ENCODE assay signal across 15 cellular contexts in genomic region chr2:209817818-209818420, GRCh38. TPM values are rescaled to one million over a fixed set of nuclear protein-coding genes. Genes with fewer than 3 reads are reported as not detected.
DNase-seq lines count a peak whose midpoint lies in the region; ATAC-seq, FAIRE-seq and TF ChIP-seq lines count a peak whose summit lies in the region.
"Had no signal": no experiment of that assay in that cellular context is flagged by ENCODE, and none has a peak within 500 bp of the region (broad histone marks: within the 10 kb centered on the region; RNA-seq: fewer than 3 reads in every experiment).

No MANE protein-coding gene starts in this region.

- CTCF ChIA-PET in WTC11 (lab: Charles Lee) (interaction anchor here (1.3 kb wide), 1 partner anchor 143 kb away, joined by 4 read pairs; no protein-coding TSS in a partner anchor), endothelial cell of umbilical vein (lab: Charles Lee) (no interaction called here)

- no peak overlapping the region for H3K9ac ChIP-seq in endothelial cell of umbilical vein (replicated peaks; ENCODE audit: extremely low read depth, insufficient read depth, low read length)

- peak overlapping the region; percentile 17; the same call in 1 of the 2 replicates for H3K4me3 Mint-ChIP-seq in WTC11
- H3K4me3 Mint-ChIP-seq in activated naive CD8-positive, alpha-beta T cell treated with anti-CD3 and anti-CD28 coated beads, Interleukin-2, amount 50 U/mL, for 24 hours: no peak overlapping the region
- H3K4me3 Mint-ChIP-seq: CD4-positive, alpha-beta T cell had no signal

- H4K20me1 ChIP-seq in endothelial cell of umbilical vein (replicated peaks; ENCODE audit: control insufficient read depth, extremely low read depth, insufficient read depth, low read length): no peaks in the 10 kb centered on the region

- H3K27ac ChIP-seq in endothelial cell of umbilical vein (ENCODE audit: insufficient read depth, low read depth, low read length) (no peak overlapping the region), gastroesophageal sphincter (no peak overlapping the region)
- H3K27ac ChIP-seq: SJSA1 had no signal

- dilution Hi-C loops in endothelial cell of umbilical vein (cut with MboI; ENCODE audit: extremely low pct_ligation_motif_present, low sequenced_read_pairs): no loop called here

- H3K4me3 ChIP-seq in endothelial cell of umbilical vein (replicated peaks in 1 of 3; ENCODE audit: insufficient read depth in 1 of 3, low read depth in 1 of 3, low read length in 3 of 3) (no peak overlapping the region), gastroesophageal sphincter (no peak overlapping the region)
- H3K4me3 ChIP-seq: MG63, SJSA1 had no signal

- WGBS in gastroesophageal sphincter (ENCODE audit: low coverage in 1 of 2), 2 donors: 38 to 58% methylated on average over 9 to 10 of the region's 11 CpGs

- ATAC-seq in WTC11 (peak; percentile 98), gastroesophageal sphincter (no peak)
- ATAC-seq in activated naive CD8-positive, alpha-beta T cell treated with anti-CD3 and anti-CD28 coated beads, Interleukin-2, amount 50 U/mL, for 24 hours: no peak

- H3K9me3 Mint-ChIP-seq in WTC11: peaks cover 27% of the 10 kb centered on the region
- no peaks in the 10 kb centered on the region for H3K9me3 Mint-ChIP-seq in activated naive CD8-positive, alpha-beta T cell treated with anti-CD3 and anti-CD28 coated beads, Interleukin-2, amount 50 U/mL, for 24 hours
- H3K9me3 Mint-ChIP-seq: CD4-positive, alpha-beta T cell had no signal

- H2AFZ ChIP-seq in endothelial cell of umbilical vein (ENCODE audit: low read depth, low read length): no peak overlapping the region

- no TSS peak for BruUV-seq in endothelial cell of umbilical vein (replicated peaks; lab: Mats Ljungman, UMichigan)

- peak; percentile 57 for DNase-seq in WTC11 (ENCODE audit: low spot score)
- DNase-seq in endothelial cell of umbilical vein (ENCODE audit: low read depth, low spot score): peak; percentile 61
- DNase-seq in iPS-NIHi7 (ENCODE audit: extremely low spot score): peak; percentile 60
- DNase-seq in NCI-H1417 (lab: John Stamatoyannopoulos, UW): no peak
- DNase-seq in activated naive CD8-positive, alpha-beta T cell treated with anti-CD3 and anti-CD28 coated beads, Interleukin-2, amount 50 U/mL, for 24 hours: no peak
- DNase-seq in CD1c-positive myeloid dendritic cell (ENCODE audit: extremely low spot score): no peak
- DNase-seq: CD4-positive, alpha-beta T cell; DMS53; MG63; NCI-H1092; NCI-H2081 treated with DMSO at 0.1 percent for 48 hours; NCI-H524 had no signal

- no peaks in the 10 kb centered on the region for H3K9me1 ChIP-seq in endothelial cell of umbilical vein (replicated peaks; ENCODE audit: control insufficient read depth, extremely low read depth, insufficient read depth, low read length)

- no peak overlapping the region for H3K4me2 ChIP-seq in endothelial cell of umbilical vein (ENCODE audit: insufficient read depth, low read length)

- TF ChIP-seq CTCF in WTC11 (IDR thresholded peaks at IDR 0.05) (no peak), endothelial cell of umbilical vein (IDR thresholded peaks at IDR 0.05; ENCODE audit: extremely low read depth in 1 of 2, insufficient read depth in 1 of 2, low read depth in 1 of 2, low read length in 2 of 2) (no peak), gastroesophageal sphincter (IDR thresholded peaks at IDR 0.05) (no peak)

- no peaks in the 10 kb centered on the region for H3K9me3 ChIP-seq in endothelial cell of umbilical vein (replicated peaks; ENCODE audit: control insufficient read depth, insufficient read depth, low read length)
- no peaks in the 10 kb centered on the region for H3K9me3 ChIP-seq in gastroesophageal sphincter
- H3K9me3 ChIP-seq: MG63, SJSA1 had no signal

- FAIRE-seq in endothelial cell of umbilical vein (lab: Jason Lieb, UNC): peak; percentile 12
- FAIRE-seq: GM19239 had no signal

- POLR2A ChIA-PET in WTC11 (lab: Charles Lee): interaction anchor here (0.7 kb wide), 1 partner anchor 139 kb away, joined by 3 read pairs; no protein-coding TSS in a partner anchor
- POLR2A ChIA-PET in endothelial cell of umbilical vein (lab: Charles Lee): no interaction called here

- H3K36me3 ChIP-seq in endothelial cell of umbilical vein (ENCODE audit: control insufficient read depth in 2 of 2, extremely low read depth in 1 of 2, insufficient read depth in 2 of 2, low read length in 2 of 2): no peaks in the 10 kb centered on the region
- no peaks in the 10 kb centered on the region for H3K36me3 ChIP-seq in gastroesophageal sphincter
- H3K36me3 ChIP-seq: MG63, SJSA1 had no signal

- H3K27me3 ChIP-seq in endothelial cell of umbilical vein (ENCODE audit: control insufficient read depth in 2 of 2, insufficient read depth in 2 of 2, low read length in 2 of 2): no peaks in the 10 kb centered on the region
- no peaks in the 10 kb centered on the region for H3K27me3 ChIP-seq in gastroesophageal sphincter
- H3K27me3 ChIP-seq: MG63, SJSA1 had no signal

- no peaks in the 10 kb centered on the region for H3K79me2 ChIP-seq in endothelial cell of umbilical vein (ENCODE audit: control insufficient read depth, insufficient read depth, low read length)

- H3K27ac Mint-ChIP-seq in WTC11: peak overlapping the region; percentile 95
- no peak overlapping the region for H3K27ac Mint-ChIP-seq in activated naive CD8-positive, alpha-beta T cell treated with anti-CD3 and anti-CD28 coated beads, Interleukin-2, amount 50 U/mL, for 24 hours
- H3K27ac Mint-ChIP-seq: CD4-positive, alpha-beta T cell had no signal

- no peak for TF ChIP-seq EP300 in gastroesophageal sphincter (IDR thresholded peaks at IDR 0.05)

- peaks cover 37% of the 10 kb centered on the region for H3K4me1 Mint-ChIP-seq in WTC11
- no peaks in the 10 kb centered on the region for H3K4me1 Mint-ChIP-seq in activated naive CD8-positive, alpha-beta T cell treated with anti-CD3 and anti-CD28 coated beads, Interleukin-2, amount 50 U/mL, for 24 hours

- peaks cover 8% of the 10 kb centered on the region; the same call in 1 of the 2 replicates for H3K27me3 Mint-ChIP-seq in WTC11 (ENCODE audit: low read depth)
- H3K27me3 Mint-ChIP-seq in activated naive CD8-positive, alpha-beta T cell treated with anti-CD3 and anti-CD28 coated beads, Interleukin-2, amount 50 U/mL, for 24 hours: no peaks in the 10 kb centered on the region
- H3K27me3 Mint-ChIP-seq: CD4-positive, alpha-beta T cell had no signal

- intact Hi-C loops in endothelial cell of umbilical vein (cut with micrococcal nuclease): no loop called here

- H3K36me3 Mint-ChIP-seq in WTC11: peaks cover 23% of the 10 kb centered on the region
- no peaks in the 10 kb centered on the region for H3K36me3 Mint-ChIP-seq in activated naive CD8-positive, alpha-beta T cell treated with anti-CD3 and anti-CD28 coated beads, Interleukin-2, amount 50 U/mL, for 24 hours (ENCODE audit: low read depth)

- H3K4me1 ChIP-seq in endothelial cell of umbilical vein (ENCODE audit: control insufficient read depth, extremely low read depth, insufficient read depth, low read length): no peaks in the 10 kb centered on the region
- H3K4me1 ChIP-seq in gastroesophageal sphincter: no peaks in the 10 kb centered on the region
- H3K4me1 ChIP-seq: SJSA1 had no signal

- TF ChIP-seq POLR2A in endothelial cell of umbilical vein (IDR thresholded peaks at IDR 0.05; ENCODE audit: low read depth, low read length) (no peak), gastroesophageal sphincter (IDR thresholded peaks at IDR 0.05) (no peak)

TF ChIP-seq in WTC11, 78 proteins besides CTCF, POLR2A, EP300 and RAD21 (continues in another document):
- no peak for TF ChIP-seq CDX4 (CRISPR knock-in tag; IDR thresholded peaks at IDR 0.05; ENCODE audit: borderline replicate concordance)
- no peak for TF ChIP-seq ATF1 (CRISPR knock-in tag; IDR thresholded peaks at IDR 0.05)
- TF ChIP-seq ESRRA (CRISPR knock-in tag; IDR thresholded peaks at IDR 0.05; ENCODE audit: borderline replicate concordance): no peak

TF ChIP-seq in endothelial cell of umbilical vein, 7 proteins besides CTCF, POLR2A, EP300 and RAD21:
- TF ChIP-seq POLR2AphosphoS5 (IDR thresholded peaks at IDR 0.05; ENCODE audit: insufficient read depth, low read depth, low read length) (no peak), MYC (IDR thresholded peaks at IDR 0.05; ENCODE audit: low read depth, low read length) (no peak), JUN (IDR thresholded peaks at IDR 0.05; ENCODE audit: borderline replicate concordance, insufficient read depth, insufficient read length, low read depth) (no peak), EZH2 (IDR thresholded peaks at IDR 0.05; ENCODE audit: borderline replicate concordance, low read depth, low read length, severe bottlenecking) (no peak)

RNA-seq across cellular contexts. Expression of gene UNC80, which starts 46.3 kb away (rescaled TPM):
- total RNA-seq in WTC11 (2021) (0.30 to 0.48 TPM (median 0.34 TPM) in 3 replicates), endothelial cell of umbilical vein (not detected in 2 replicates), gastroesophageal sphincter (under 1 TPM; under 0.01 to 0.67 (median 0.06) TPM)
- polyA plus RNA-seq in endothelial cell of umbilical vein: not detected in 2 replicates
- polyA plus RNA-seq in endothelial cell of umbilical vein (2011; cell fraction: cytosol; rRNA removed): not detected in 2 replicates
- polyA plus RNA-seq in endothelial cell of umbilical vein (2011; cell fraction: nucleus; rRNA removed): 0.01 TPM in 1 of 2 replicates, not detected in the other
- polyA plus RNA-seq in endothelial cell of umbilical vein (2012): not detected in 2 replicates
- not detected in 2 replicates for polyA minus RNA-seq in endothelial cell of umbilical vein
- not detected for polyA minus RNA-seq in endothelial cell of umbilical vein (2011; cell fraction: cytosol; rRNA and poly(A)+ RNA removed)
- polyA minus RNA-seq in endothelial cell of umbilical vein (2011; cell fraction: nucleus; rRNA and poly(A)+ RNA removed): not detected in 2 replicates
- total RNA-seq: CD4-positive, alpha-beta T cell; SJSA1 had no signal

Comparison
In these comparisons a context has a peak if more than half of its experiments do, and no peak if none do; other contexts are left out.
1. DNase-seq: peak in WTC11 (single experiment), endothelial cell of umbilical vein (single experiment) and iPS-NIHi7 (single experiment); none in NCI-H1417 (0 of 3), activated naive CD8-positive, alpha-beta T cell treated with anti-CD3 and anti-CD28 coated beads, Interleukin-2, amount 50 U/mL, for 24 hours (single experiment) and CD1c-positive myeloid dendritic cell (single experiment).